ENCODE assay signal across 9 cellular contexts in genomic region chr5:90015584-90016018, GRCh38.
DNase-seq lines count a peak whose midpoint lies in the region; ATAC-seq and TF ChIP-seq lines count a peak whose summit lies in the region.
"Had no signal": no experiment of that assay in that cellular context is flagged by ENCODE, and none has a peak within 500 bp of the region (broad histone marks: within the 10 kb centered on the region; RNA-seq: fewer than 3 reads in every experiment).

No MANE protein-coding gene starts in this region.

- TF ChIP-seq POLR2A in suprapubic skin (IDR thresholded peaks at IDR 0.05) = no peak

- WGBS in suprapubic skin = 74% methylated on average over 3 of the region's 3 CpGs

- intact Hi-C loops in cardiac septum (cut with DNase I) = no loop called here
- intact Hi-C loops in upper lobe of right lung (cut with DNase I) = no loop called here

- H3K4me3 ChIP-seq in cardiac muscle cell (no peak overlapping the region), upper lobe of right lung (no peak overlapping the region), suprapubic skin (no peak overlapping the region)

- no peak for TF ChIP-seq CTCF in cardiac muscle cell (IDR thresholded peaks at IDR 0.05; ENCODE audit: low read depth, low read length)
- TF ChIP-seq CTCF in upper lobe of right lung (IDR thresholded peaks at IDR 0.05) = no peak
- no peak for TF ChIP-seq CTCF in suprapubic skin (IDR thresholded peaks at IDR 0.05)

- H3K27ac ChIP-seq in cardiac muscle cell (peak overlapping the region; percentile 77), upper lobe of right lung (no peak overlapping the region), suprapubic skin (no peak overlapping the region)

- ATAC-seq in HG03139 (IDR thresholded peaks at IDR 0.05; ENCODE audit: unreplicated experiment) (peak; percentile 79), upper lobe of right lung (peak; percentile 42)

- H3K9me3 ChIP-seq in cardiac muscle cell (ENCODE audit: low read depth) (no peaks in the 10 kb centered on the region), upper lobe of right lung (no peaks in the 10 kb centered on the region), suprapubic skin (no peaks in the 10 kb centered on the region)

- TF ChIP-seq EP300 in suprapubic skin (IDR thresholded peaks at IDR 0.05) = no peak

- H3K4me1 ChIP-seq in cardiac muscle cell (ENCODE audit: low read depth) (peaks cover 16% of the 10 kb centered on the region), upper lobe of right lung (no peaks in the 10 kb centered on the region), suprapubic skin (no peaks in the 10 kb centered on the region)

- H3K27me3 ChIP-seq in cardiac muscle cell = no peaks in the 10 kb centered on the region
- H3K27me3 ChIP-seq in upper lobe of right lung = no peaks in the 10 kb centered on the region
- no peaks in the 10 kb centered on the region for H3K27me3 ChIP-seq in suprapubic skin

- no peaks in the 10 kb centered on the region for H3K36me3 ChIP-seq in cardiac muscle cell
- H3K36me3 ChIP-seq in upper lobe of right lung = no peaks in the 10 kb centered on the region
- no peaks in the 10 kb centered on the region for H3K36me3 ChIP-seq in suprapubic skin

- DNase-seq in cardiac muscle cell (ENCODE audit: low read depth in 1 of 2, low spot score in 1 of 2) = peak; percentile 10 to 70
- DNase-seq in cardiac septum (ENCODE audit: low spot score) = no peak
- DNase-seq in astrocyte of the hippocampus (ENCODE audit: low read depth, low spot score) = peak; percentile 45
- DNase-seq in upper lobe of right lung = no peak
- no peak for DNase-seq in T-helper 2 cell
- no peak for DNase-seq in suprapubic skin (ENCODE audit: low spot score in 2 of 2)
- no peak for DNase-seq in putamen (ENCODE audit: low spot score)
- DNase-seq: substantia nigra had no signal

Comparison
In these comparisons a context has a peak if more than half of its experiments do, and no peak if none do; other contexts are left out.
1. DNase-seq: peak in cardiac muscle cell (2 of 2) and astrocyte of the hippocampus (single experiment); none in cardiac septum (single experiment), upper lobe of right lung (single experiment), T-helper 2 cell (0 of 5), suprapubic skin (0 of 2) and putamen (single experiment).